Comparison of ENCODE assay signal across 29 cellular contexts in the genomic region with DNA sequence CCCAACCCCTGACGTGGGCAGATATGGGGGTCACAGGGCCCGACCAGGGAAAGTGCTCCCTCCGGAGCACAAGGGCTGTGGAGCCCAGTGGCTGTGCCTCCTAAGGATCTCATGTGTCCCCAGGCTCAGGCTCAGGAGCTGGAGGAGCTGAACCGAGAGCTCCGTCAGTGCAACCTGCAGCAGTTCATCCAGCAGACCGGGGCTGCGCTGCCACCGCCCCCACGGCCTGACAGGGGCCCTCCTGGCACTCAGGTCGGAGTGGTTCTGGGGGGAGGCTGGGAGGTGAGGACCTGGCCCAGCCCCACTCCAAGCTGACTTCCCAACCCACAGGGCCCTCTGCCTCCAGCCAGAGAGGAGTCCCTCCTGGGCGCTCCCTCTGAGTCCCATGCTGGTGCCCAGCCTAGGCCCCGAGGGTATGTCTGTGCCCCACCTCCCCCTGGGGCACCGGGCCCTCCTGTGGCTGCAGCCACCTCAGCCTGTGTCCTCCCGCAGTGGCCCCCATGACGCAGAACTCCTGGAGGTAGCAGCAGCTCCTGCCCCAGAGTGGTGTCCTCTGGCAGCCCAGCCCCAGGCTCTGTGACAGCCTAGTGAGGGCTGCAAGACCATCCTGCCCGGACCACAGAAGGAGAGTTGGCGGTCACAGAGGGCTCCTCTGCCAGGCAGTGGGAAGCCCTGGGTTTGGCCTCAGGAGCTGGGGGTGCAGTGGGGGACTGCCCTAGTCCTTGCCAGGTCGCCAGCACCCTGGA. TPM values are rescaled to one million over a fixed set of nuclear protein-coding genes. Genes with fewer than 3 reads are reported as not detected.
DNase-seq lines count a peak whose midpoint lies in the region; ATAC-seq and TF ChIP-seq lines count a peak whose summit lies in the region.
"Had no signal": no experiment of that assay in that cellular context is flagged by ENCODE, and none has a peak within 500 bp of the region (broad histone marks: within the 10 kb centered on the region; RNA-seq: fewer than 3 reads in every experiment).

No MANE protein-coding gene starts in this region.

- H3K9me3 ChIP-seq in Caco-2 (no peaks in the 10 kb centered on the region), mucosa of descending colon (no peaks in the 10 kb centered on the region), suprapubic skin (no peaks in the 10 kb centered on the region), gastrocnemius medialis (no peaks in the 10 kb centered on the region)
- H3K9me3 ChIP-seq: lower lobe of right lung, MG63, SJCRH30, thyroid gland had no signal

- DNase-seq in Caco-2 (peak in 1 of 2 experiments; percentile 36), mucosa of descending colon (peak in 2 of 3 donors; percentile 36 to 56), suprapubic skin (ENCODE audit: low spot score in 2 of 2) (no peak), brain microvascular endothelial cell (no peak), gastrocnemius medialis (no peak)
- DNase-seq: activated B cell treated with CpG ODN at 0.5 μM for 24 hours; activated CD4-positive, alpha-beta T cell treated with anti-CD3 and anti-CD28 coated beads, Interleukin-2, amount 50 U/mL, for 4 hours; activated CD8-positive, alpha-beta memory T cell treated with anti-CD3 and anti-CD28 coated beads, Interleukin-2, amount 50 U/mL, for 4 hours; anterior cingulate cortex; C1 segment of cervical spinal cord; effector memory CD4-positive, alpha-beta T cell; foreskin keratinocyte; KBM-7; lower lobe of right lung; MG63; NCI-H2081; NCI-H226; NCI-H69; SJCRH30; thyroid gland had no signal

- CTCF ChIA-PET in Caco-2 (lab: Charles Lee) = no interaction called here

- in situ Hi-C loops in brain microvascular endothelial cell (cut with HindIII; ENCODE audit: low pct_ligation_motif_present, low sequenced_read_pairs) = no loop called here
- in situ Hi-C loops in gastrocnemius medialis (cut with MboI; ENCODE audit: low sequenced_read_pairs in 4 of 4) = loop anchor here (25.0 kb wide), 2 partner anchors 149 to 174 kb away; a partner anchor contains a TSS

- H3K4me1 Mint-ChIP-seq in Caco-2 (ENCODE audit: low read depth, unreplicated experiment) = peaks cover 14% of the 10 kb centered on the region
- H3K4me1 Mint-ChIP-seq: activated T-helper 17 cell treated with anti-CD3 and anti-CD28 coated beads, Interleukin-2, amount 50 U/mL, for 72 hours had no signal

- H3K36me3 ChIP-seq in Caco-2 (ENCODE audit: control insufficient read depth, insufficient read depth, low read length) (peaks cover 9% of the 10 kb centered on the region), mucosa of descending colon (ENCODE audit: low read depth) (peaks cover under 1% of the 10 kb centered on the region), suprapubic skin (no peaks in the 10 kb centered on the region), brain microvascular endothelial cell (replicated peaks) (no peaks in the 10 kb centered on the region), gastrocnemius medialis (no peaks in the 10 kb centered on the region)
- H3K36me3 ChIP-seq: MG63, SJCRH30, thyroid gland had no signal

- H3K27ac ChIP-seq in VCaP (peak overlapping the region; percentile 95), suprapubic skin (peak overlapping the region; percentile 42), brain microvascular endothelial cell (no peak overlapping the region), gastrocnemius medialis (no peak overlapping the region)
- H3K27ac ChIP-seq: cardiac muscle cell, coronary artery, foreskin keratinocyte, SJCRH30, thyroid gland had no signal

- no peaks in the 10 kb centered on the region for H3K27me3 Mint-ChIP-seq in Caco-2 (ENCODE audit: insufficient read depth, unreplicated experiment)
- H3K27me3 Mint-ChIP-seq: activated B cell treated with CpG ODN at 0.5 μM for 24 hours; activated T-helper 17 cell treated with anti-CD3 and anti-CD28 coated beads, Interleukin-2, amount 50 U/mL, for 72 hours; stimulated activated naive CD8-positive, alpha-beta T cell treated with anti-CD3 and anti-CD28 coated beads, Interleukin-15, Interleukin-2, amounts not matched to agents 100 ng/mL and 50 ng/mL, for 24 hours had no signal

- no peak for TF ChIP-seq POLR2A in suprapubic skin (IDR thresholded peaks at IDR 0.05)
- no peak for TF ChIP-seq POLR2A in gastrocnemius medialis (IDR thresholded peaks at IDR 0.05)

- WGBS in suprapubic skin = 82% methylated on average over 4 of the region's 18 CpGs

- H3K4me1 ChIP-seq in Caco-2 (peaks cover 56% of the 10 kb centered on the region), mucosa of descending colon (ENCODE audit: low read depth) (peaks cover 43% of the 10 kb centered on the region), suprapubic skin (peaks cover 69% of the 10 kb centered on the region), gastrocnemius medialis (peaks cover 5 to 17% of the 10 kb centered on the region in 2 donors)

- H3K4me3 ChIP-seq in Caco-2 (ENCODE audit: low read depth, low read length) (no peak overlapping the region), mucosa of descending colon (no peak overlapping the region), suprapubic skin (no peak overlapping the region), brain microvascular endothelial cell (ENCODE audit: low read depth, low read length) (no peak overlapping the region), gastrocnemius medialis (no peak overlapping the region)
- H3K4me3 ChIP-seq: cardiac muscle cell, coronary artery, MG63, SJCRH30, thyroid gland had no signal

- H3K27me3 ChIP-seq in Caco-2 (replicated peaks; ENCODE audit: control insufficient read depth, insufficient read depth, low read length) (no peaks in the 10 kb centered on the region), suprapubic skin (no peaks in the 10 kb centered on the region), brain microvascular endothelial cell (replicated peaks) (peaks cover under 1% of the 10 kb centered on the region), gastrocnemius medialis (peaks cover 4 to 7% (median 7%) of the 10 kb centered on the region in 3 donors)
- H3K27me3 ChIP-seq: foreskin keratinocyte, MG63, SJCRH30, thyroid gland had no signal

- H3K9me3 Mint-ChIP-seq in Caco-2 (ENCODE audit: unreplicated experiment) = no peaks in the 10 kb centered on the region
- H3K9me3 Mint-ChIP-seq: activated B cell treated with CpG ODN at 0.5 μM for 24 hours; activated naive CD4-positive, alpha-beta T cell treated with anti-CD3 and anti-CD28 coated beads, Interleukin-2, amount 50 U/mL, for 72 hours; activated T-helper 17 cell treated with anti-CD3 and anti-CD28 coated beads, Interleukin-2, amount 50 U/mL, for 72 hours; stimulated activated naive CD8-positive, alpha-beta T cell treated with anti-CD3 and anti-CD28 coated beads, Interleukin-15, Interleukin-2, amounts not matched to agents 100 ng/mL and 50 ng/mL, for 24 hours had no signal

- BruUV-seq in Caco-2 (replicated peaks; lab: Mats Ljungman, UMichigan) = no TSS peak

- H3K27ac Mint-ChIP-seq in Caco-2 (ENCODE audit: unreplicated experiment) = peak overlapping the region; percentile 57
- H3K27ac Mint-ChIP-seq: activated B cell treated with CpG ODN at 0.5 μM for 24 hours; activated naive CD4-positive, alpha-beta T cell treated with anti-CD3 and anti-CD28 coated beads, Interleukin-2, amount 50 U/mL, for 72 hours; activated T-helper 17 cell treated with anti-CD3 and anti-CD28 coated beads, Interleukin-2, amount 50 U/mL, for 72 hours; stimulated activated naive CD8-positive, alpha-beta T cell treated with anti-CD3 and anti-CD28 coated beads, Interleukin-15, Interleukin-2, amounts not matched to agents 100 ng/mL and 50 ng/mL, for 24 hours had no signal

- H3K4me3 Mint-ChIP-seq in Caco-2 (ENCODE audit: unreplicated experiment) = no peak overlapping the region
- H3K4me3 Mint-ChIP-seq: activated B cell treated with CpG ODN at 0.5 μM for 24 hours; activated T-helper 17 cell treated with anti-CD3 and anti-CD28 coated beads, Interleukin-2, amount 50 U/mL, for 72 hours; stimulated activated naive CD8-positive, alpha-beta T cell treated with anti-CD3 and anti-CD28 coated beads, Interleukin-15, Interleukin-2, amounts not matched to agents 100 ng/mL and 50 ng/mL, for 24 hours had no signal

- POLR2A ChIA-PET in Caco-2 (lab: Charles Lee) = interaction anchor here (3.1 kb wide), 1 partner anchor 13 kb away, joined by 17 read pairs; a partner anchor contains a TSS

- H3K36me3 Mint-ChIP-seq in Caco-2 (ENCODE audit: insufficient read depth, unreplicated experiment) = peaks cover 76% of the 10 kb centered on the region

- intact Hi-C loops in Caco-2 (cut with micrococcal nuclease; ENCODE audit: unreplicated experiment) (loop anchor here (10.0 kb wide), 1 partner anchor 132 kb away; a partner anchor contains a TSS), mucosa of descending colon (cut with DNase I, micrococcal nuclease) (no loop called here), gastrocnemius medialis (cut with DNase I; ENCODE audit: low total_unique reads) (no loop called here)

- ATAC-seq in mucosa of descending colon (no peak), GM21786 (IDR thresholded peaks at IDR 0.05; ENCODE audit: unreplicated experiment) (no peak), gastrocnemius medialis (no peak)
- ATAC-seq: activated naive CD4-positive, alpha-beta T cell treated with anti-CD3 and anti-CD28 coated beads, Interleukin-2, amount 50 U/mL, for 72 hours; activated T-helper 17 cell treated with anti-CD3 and anti-CD28 coated beads, Interleukin-2, amount 50 U/mL, for 72 hours; foreskin keratinocyte; lower lobe of right lung; Panc1 had no signal

- no peak for TF ChIP-seq EP300 in suprapubic skin (IDR thresholded peaks at IDR 0.05)

- TF ChIP-seq CTCF in Caco-2 (IDR thresholded peaks at IDR 0.05; ENCODE audit: insufficient read depth in 1 of 2, low read depth in 1 of 2, low read length in 1 of 2, severe bottlenecking in 1 of 2, unreplicated experiment in 1 of 2) (no peak), VCaP (conservative IDR thresholded peaks at IDR 0.05) (no peak), mucosa of descending colon (IDR thresholded peaks at IDR 0.05) (no peak), suprapubic skin (IDR thresholded peaks at IDR 0.05) (no peak), brain microvascular endothelial cell (IDR thresholded peaks at IDR 0.05; ENCODE audit: low read depth, low read length, missing control alignments) (no peak), gastrocnemius medialis (IDR thresholded peaks at IDR 0.05 in 4 of 5, conservative IDR thresholded peaks at IDR 0.05 in 1 of 5) (no peak)

RNA-seq across cellular contexts. Expression of a gene that starts 2.5 kb away (rescaled TPM):
- 61.1 and 65.5 TPM in 2 replicates for total RNA-seq in Caco-2 (2022)
- total RNA-seq in mucosa of descending colon = 100 to 1,000 TPM in 1 of 3 donors, 10 to 100 TPM in 2; 45.7 to 108 (median 83.7) TPM
- total RNA-seq in suprapubic skin = 100 to 1,000 TPM in 1 of 4 donors, 10 to 100 TPM in 3; 82.6 to 113 (median 87.0) TPM
- 1 to 10 TPM in 1 of 4 donors, under 1 TPM in 3; 0.56 to 2.4 (median 0.70) TPM for total RNA-seq in gastrocnemius medialis

RNA-seq across cellular contexts. Expression of a gene that starts 2.7 kb away (rescaled TPM):
- total RNA-seq in Caco-2 (2022) = 11.9 and 13.8 TPM in 2 replicates
- total RNA-seq in mucosa of descending colon = 10 to 100 TPM in 2 of 3 donors, 1 to 10 TPM in 1; 5.4 to 19.1 (median 10.7) TPM
- total RNA-seq in suprapubic skin = 10 to 100 TPM in 1 of 4 donors, 1 to 10 TPM in 3; 6.3 to 17.8 (median 8.7) TPM
- total RNA-seq in gastrocnemius medialis = 1 to 10 TPM in 1 of 4 donors, under 1 TPM in 1, not detected in 2; 0.13 to 1.5 TPM

RNA-seq across cellular contexts. Expression of a gene that starts 13.0 kb away (rescaled TPM):
- 43.9 and 46.8 TPM in 2 replicates for total RNA-seq in Caco-2 (2022)
- 10 to 100 TPM; 35.0 to 40.2 (median 35.0) TPM for total RNA-seq in mucosa of descending colon
- total RNA-seq in suprapubic skin = 10 to 100 TPM; 27.9 to 55.6 (median 42.0) TPM
- 10 to 100 TPM in 3 of 4 donors, 1 to 10 TPM in 1; 9.2 to 22.6 (median 20.8) TPM for total RNA-seq in gastrocnemius medialis

RNA-seq across cellular contexts. Expression of a gene that starts 25.9 kb away (rescaled TPM):
- total RNA-seq in Caco-2 (2022) (4.3 and 4.4 TPM in 2 replicates), mucosa of descending colon (1 to 10 TPM; 1.5 to 5.2 (median 4.8) TPM), suprapubic skin (1 to 10 TPM; 1.7 to 2.4 (median 2.1) TPM), gastrocnemius medialis (under 1 TPM in 2 of 4 donors, not detected in 2; 0.29 to 0.36 TPM)
- total RNA-seq: HT1080 had no signal

RNA-seq across cellular contexts. Expression of a gene that starts 27.9 kb away (rescaled TPM):
- total RNA-seq in Caco-2 (2022) = 60.2 and 69.0 TPM in 2 replicates
- 10 to 100 TPM; 41.4 to 50.6 (median 50.1) TPM for total RNA-seq in mucosa of descending colon
- 100 to 1,000 TPM in 2 of 4 donors, 10 to 100 TPM in 2; 82.9 to 131 (median 96.2) TPM for total RNA-seq in suprapubic skin
- 10 to 100 TPM; 17.1 to 50.0 (median 37.6) TPM for total RNA-seq in gastrocnemius medialis

Comparison
In these comparisons a context has a peak if more than half of its experiments do, and no peak if none do; other contexts are left out.
1. DNase-seq: peak in mucosa of descending colon (2 of 3); none in suprapubic skin (0 of 2), brain microvascular endothelial cell (single experiment) and gastrocnemius medialis (0 of 2).
2. H3K27ac ChIP-seq: peak in VCaP (single experiment) and suprapubic skin (single experiment); none in brain microvascular endothelial cell (single experiment) and gastrocnemius medialis (0 of 4).
3. RNA of a gene that starts 2.5 kb away (total RNA-seq): 82.6 to 113 TPM in suprapubic skin, 45.7 to 108 TPM in mucosa of descending colon and 61.1 to 65.5 TPM in Caco-2; 0.56 to 2.4 TPM in gastrocnemius medialis; every median in the first group is over 10 times any median in the second.